In the genomic region with DNA sequence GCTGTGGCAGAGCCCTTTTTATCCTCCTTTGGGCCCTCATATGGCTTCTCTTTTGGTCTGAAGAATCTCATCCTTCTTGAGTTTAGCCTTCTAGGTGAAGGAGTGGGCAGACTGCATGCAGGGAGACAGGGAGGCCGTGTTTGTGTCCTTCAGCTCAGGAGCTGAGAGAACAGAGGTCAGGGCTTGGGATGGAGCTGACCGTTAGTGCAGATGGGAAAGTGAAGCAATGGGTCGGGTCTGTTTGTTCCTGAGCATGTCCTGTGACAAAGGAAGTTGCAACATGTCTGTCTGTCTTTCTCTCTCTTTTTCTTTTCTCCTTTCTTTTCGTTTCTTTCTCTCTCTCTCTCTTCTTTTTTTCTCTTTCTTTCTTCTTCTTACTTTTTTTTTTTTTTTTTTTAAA, we compare ENCODE assay signal across 1 cellular context.
TF ChIP-seq lines count a peak whose summit lies in the region.

No MANE protein-coding gene starts in this region.

TF ChIP-seq in GM23338, 12 proteins besides CTCF, POLR2A, EP300 and RAD21 (continued from another document):
- TF ChIP-seq, protein P1, sequence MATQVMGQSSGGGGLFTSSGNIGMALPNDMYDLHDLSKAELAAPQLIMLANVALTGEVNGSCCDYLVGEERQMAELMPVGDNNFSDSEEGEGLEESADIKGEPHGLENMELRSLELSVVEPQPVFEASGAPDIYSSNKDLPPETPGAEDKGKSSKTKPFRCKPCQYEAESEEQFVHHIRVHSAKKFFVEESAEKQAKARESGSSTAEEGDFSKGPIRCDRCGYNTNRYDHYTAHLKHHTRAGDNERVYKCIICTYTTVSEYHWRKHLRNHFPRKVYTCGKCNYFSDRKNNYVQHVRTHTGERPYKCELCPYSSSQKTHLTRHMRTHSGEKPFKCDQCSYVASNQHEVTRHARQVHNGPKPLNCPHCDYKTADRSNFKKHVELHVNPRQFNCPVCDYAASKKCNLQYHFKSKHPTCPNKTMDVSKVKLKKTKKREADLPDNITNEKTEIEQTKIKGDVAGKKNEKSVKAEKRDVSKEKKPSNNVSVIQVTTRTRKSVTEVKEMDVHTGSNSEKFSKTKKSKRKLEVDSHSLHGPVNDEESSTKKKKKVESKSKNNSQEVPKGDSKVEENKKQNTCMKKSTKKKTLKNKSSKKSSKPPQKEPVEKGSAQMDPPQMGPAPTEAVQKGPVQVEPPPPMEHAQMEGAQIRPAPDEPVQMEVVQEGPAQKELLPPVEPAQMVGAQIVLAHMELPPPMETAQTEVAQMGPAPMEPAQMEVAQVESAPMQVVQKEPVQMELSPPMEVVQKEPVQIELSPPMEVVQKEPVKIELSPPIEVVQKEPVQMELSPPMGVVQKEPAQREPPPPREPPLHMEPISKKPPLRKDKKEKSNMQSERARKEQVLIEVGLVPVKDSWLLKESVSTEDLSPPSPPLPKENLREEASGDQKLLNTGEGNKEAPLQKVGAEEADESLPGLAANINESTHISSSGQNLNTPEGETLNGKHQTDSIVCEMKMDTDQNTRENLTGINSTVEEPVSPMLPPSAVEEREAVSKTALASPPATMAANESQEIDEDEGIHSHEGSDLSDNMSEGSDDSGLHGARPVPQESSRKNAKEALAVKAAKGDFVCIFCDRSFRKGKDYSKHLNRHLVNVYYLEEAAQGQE (IDR thresholded peaks at IDR 0.05; ENCODE audit: unreplicated experiment): no peak
- TF ChIP-seq STAT1 (IDR thresholded peaks at IDR 0.05; ENCODE audit: unreplicated experiment) (no peak), CREB1 (CRISPR knock-in tag; IDR thresholded peaks at IDR 0.05; ENCODE audit: low read depth) (no peak), POLR2AphosphoS5 (IDR thresholded peaks at IDR 0.05; ENCODE audit: low read depth) (no peak)
